In the genomic region with DNA sequence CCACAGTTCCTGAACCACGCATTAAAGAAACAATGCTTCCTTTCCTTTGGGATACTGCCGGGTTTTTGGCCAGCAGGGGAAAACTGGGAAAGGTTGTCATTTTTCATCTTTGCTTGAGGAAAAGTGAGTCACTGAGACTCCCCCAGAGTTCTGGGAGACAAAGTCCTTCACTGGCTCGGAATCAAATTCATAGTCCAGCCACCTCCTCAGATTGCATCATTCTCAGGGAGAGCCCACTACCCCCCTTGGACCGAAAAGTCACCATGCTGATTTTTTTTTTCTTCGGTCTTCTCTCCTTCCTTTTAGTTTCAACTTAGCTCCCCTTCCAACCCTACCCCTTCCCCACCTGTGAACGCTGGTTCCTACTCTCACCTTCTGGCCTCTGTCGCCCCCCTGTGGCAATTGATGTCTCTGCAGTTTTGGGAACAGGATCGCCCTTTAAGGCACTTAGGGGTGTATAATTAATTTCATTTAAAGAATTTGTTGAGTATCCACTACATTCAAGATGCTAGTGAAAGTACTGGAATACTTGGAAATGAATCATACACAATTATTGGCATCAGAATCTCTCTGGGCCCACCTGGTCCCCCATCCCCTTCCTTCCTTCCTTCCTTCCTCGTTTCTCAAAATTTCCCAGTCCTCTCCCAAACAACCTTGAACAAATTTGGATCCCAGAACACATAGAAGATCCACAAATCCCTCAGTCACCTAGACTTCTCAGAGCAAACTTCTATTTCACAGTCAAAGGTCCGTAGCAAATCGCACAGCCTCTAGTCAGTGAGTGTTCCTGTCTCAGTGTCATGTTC, we compare ENCODE assay signal across 8 cellular contexts. TPM values are rescaled to one million over a fixed set of nuclear protein-coding genes. Genes with fewer than 3 reads are reported as not detected.
DNase-seq lines count a peak whose midpoint lies in the region; ATAC-seq, FAIRE-seq and TF ChIP-seq lines count a peak whose summit lies in the region.

No MANE protein-coding gene starts in this region.

- H3K4me1 Mint-ChIP-seq in activated T-cell treated with anti-CD3 and anti-CD28 coated beads, Interleukin-2, amount 50 U/mL, for 24 hours (ENCODE audit: low read depth), result peaks cover 17% of the 10 kb centered on the region

- H3K9me3 Mint-ChIP-seq in activated T-cell treated with anti-CD3 and anti-CD28 coated beads, Interleukin-2, amount 50 U/mL, for 24 hours, result no peaks in the 10 kb centered on the region

- H3K36me3 ChIP-seq in small intestine (ENCODE audit: control insufficient read depth in 2 of 2, insufficient read depth in 2 of 2, low read length in 2 of 2), result no peaks in the 10 kb centered on the region

- WGBS in small intestine, 3 donors, result 35 to 42% (median 36%) methylated on average over 11 of the region's 11 CpGs

- H3K27me3 ChIP-seq in AG04450 (ENCODE audit: control insufficient read depth, insufficient read depth, low read length) (no peaks in the 10 kb centered on the region), small intestine (ENCODE audit: control insufficient read depth in 2 of 2, insufficient read depth in 2 of 2, low read length in 2 of 2) (peaks cover 0 to 2% of the 10 kb centered on the region in 2 donors)

- DNase-seq in AG04450 (ENCODE audit: low read depth, low spot score) (no peak), NCI-H526 (lab: John Stamatoyannopoulos, UW) (peak; percentile 67 to 89), glomerular visceral epithelial cell (ENCODE audit: extremely low spot score) (peak; percentile 65), small intestine (peak; percentile 33)
- DNase-seq in activated T-cell treated with anti-CD3 and anti-CD28 coated beads, Interleukin-2, amount 50 U/mL, for 24 hours, result peak; percentile 67

- CTCF ChIA-PET in AG04450 (lab: Charles Lee), result interaction anchor here (0.6 to 5.4 kb wide), 15 partner anchors 9 to 794 kb away, joined by 3 to 68 read pairs (median 5); no protein-coding TSS in a partner anchor

- no peak overlapping the region for H3K27ac Mint-ChIP-seq in activated T-cell treated with anti-CD3 and anti-CD28 coated beads, Interleukin-2, amount 50 U/mL, for 24 hours

- TF ChIP-seq CTCF in AG04450 (IDR thresholded peaks at IDR 0.05; ENCODE audit: low read depth, low read length) (peak; percentile 76), GM12873 (IDR thresholded peaks at IDR 0.05; ENCODE audit: insufficient read depth, low read depth, low read length, missing control alignments) (peak; percentile 85)

- ATAC-seq in HG03565 (IDR thresholded peaks at IDR 0.05; ENCODE audit: unreplicated experiment) (no peak), GM21447 (IDR thresholded peaks at IDR 0.05; ENCODE audit: unreplicated experiment) (no peak)

- H3K4me1 ChIP-seq in small intestine (ENCODE audit: control insufficient read depth in 2 of 2, insufficient read depth in 1 of 2, low read depth in 1 of 2, low read length in 1 of 2), result no peaks in the 10 kb centered on the region

- no peak for FAIRE-seq in small intestine (lab: Jason Lieb, UNC)

- H3K27me3 Mint-ChIP-seq in activated T-cell treated with anti-CD3 and anti-CD28 coated beads, Interleukin-2, amount 50 U/mL, for 24 hours, result peaks cover 77% of the 10 kb centered on the region

- H3K27ac ChIP-seq in AG04450 (ENCODE audit: low read depth, low read length) (no peak overlapping the region), small intestine (ENCODE audit: low read depth in 1 of 2, low read length in 1 of 2) (no peak overlapping the region)

- no peak overlapping the region for H3K4me3 Mint-ChIP-seq in activated T-cell treated with anti-CD3 and anti-CD28 coated beads, Interleukin-2, amount 50 U/mL, for 24 hours

- H3K9me3 ChIP-seq in AG04450 (ENCODE audit: control insufficient read depth, insufficient read depth, low read length) (no peaks in the 10 kb centered on the region), small intestine (ENCODE audit: control insufficient read depth, low read depth) (no peaks in the 10 kb centered on the region)

- H3K36me3 Mint-ChIP-seq in activated T-cell treated with anti-CD3 and anti-CD28 coated beads, Interleukin-2, amount 50 U/mL, for 24 hours (ENCODE audit: low read depth), result no peaks in the 10 kb centered on the region

- POLR2A ChIA-PET in AG04450 (lab: Yijun Ruan, JAX), result no interaction called here

- H3K4me3 ChIP-seq in AG04450 (ENCODE audit: low read depth, low read length) (no peak overlapping the region), small intestine (ENCODE audit: low read depth in 1 of 2, low read length in 2 of 2) (no peak overlapping the region)

RNA-seq across cellular contexts. Expression of a gene that starts 6.9 kb away (rescaled TPM):
- polyA plus RNA-seq in AG04450 (2011; rRNA removed) (not detected in 2 replicates), small intestine (10 to 100 TPM in 1 of 3 donors, 1 to 10 TPM in 2; 1.3 to 96.8 (median 3.2) TPM)
- not detected in 2 replicates for polyA minus RNA-seq in AG04450 (2011; rRNA and poly(A)+ RNA removed)

RNA-seq across cellular contexts. Expression of a gene that starts 40.1 kb away (rescaled TPM):
- 0.01 TPM in 1 of 2 replicates, not detected in the other for polyA plus RNA-seq in AG04450 (2011; rRNA removed)
- not detected in 2 replicates for polyA minus RNA-seq in AG04450 (2011; rRNA and poly(A)+ RNA removed)
- 10 to 100 TPM in 1 of 3 donors, under 1 TPM in 1, not detected in 1; 0.27 to 23.5 TPM for polyA plus RNA-seq in small intestine
